Comparison of ENCODE assay signal across 22 cellular contexts in genomic region chr9:75551866-75552265, GRCh38.
"Had no signal": no experiment of that assay in that cellular context is flagged by ENCODE, and none has a peak within 500 bp of the region (broad histone marks: within the 10 kb centered on the region; RNA-seq: fewer than 3 reads in every experiment).

No MANE protein-coding gene starts in this region.

- H3K4me3 Mint-ChIP-seq: endodermal cell; memory B cell; mesothelial cell of epicardium; naive B cell; nephron; stimulated activated naive B cell treated with anti-CD40 and anti-IgM and Interleukin-4, amounts not matched to agents 10 μg/mL and 1 μg/mL and 100 μg/mL, for 72 hours; stimulated activated naive CD8-positive, alpha-beta T cell treated with anti-CD3 and anti-CD28 coated beads, Interleukin-15, amount 100 ng/mL, for 72 hours had no signal

- H3K4me1 ChIP-seq: colonic mucosa, heart right ventricle, left lung, lower lobe of right lung, psoas muscle, transverse colon had no signal

- H3K9me3 Mint-ChIP-seq: stimulated activated naive CD8-positive, alpha-beta T cell treated with anti-CD3 and anti-CD28 coated beads, Interleukin-15, amount 100 ng/mL, for 72 hours had no signal

- H3K4me1 Mint-ChIP-seq: endodermal cell; memory B cell; mesothelial cell of epicardium; naive B cell; nephron; stimulated activated naive B cell treated with anti-CD40 and anti-IgM and Interleukin-4, amounts not matched to agents 10 μg/mL and 1 μg/mL and 100 μg/mL, for 72 hours; stimulated activated naive CD8-positive, alpha-beta T cell treated with anti-CD3 and anti-CD28 coated beads, Interleukin-15, amount 100 ng/mL, for 72 hours had no signal

- H3K36me3 ChIP-seq: colonic mucosa, heart right ventricle, left lung, lower lobe of right lung, thoracic aorta, transverse colon had no signal

- H3K27ac ChIP-seq: colonic mucosa, heart right ventricle, left lung, lower lobe of right lung, psoas muscle, skin epidermis, thoracic aorta, transverse colon had no signal

- H3K27me3 Mint-ChIP-seq: memory B cell; stimulated activated naive B cell treated with anti-CD40 and anti-IgM and Interleukin-4, amounts not matched to agents 10 μg/mL and 1 μg/mL and 100 μg/mL, for 72 hours had no signal

- H3K4me3 ChIP-seq: colonic mucosa, heart right ventricle, left lung, lower lobe of right lung, psoas muscle, skin epidermis, thoracic aorta, transverse colon had no signal

- H3K27me3 ChIP-seq: colonic mucosa, heart right ventricle, left lung, transverse colon had no signal

- H3K36me3 Mint-ChIP-seq: memory B cell; mesothelial cell of epicardium; naive B cell; stimulated activated naive B cell treated with anti-CD40 and anti-IgM and Interleukin-4, amounts not matched to agents 10 μg/mL and 1 μg/mL and 100 μg/mL, for 72 hours had no signal

- DNase-seq: colonic mucosa; effector CD4-positive, alpha-beta T cell; endodermal cell; heart right ventricle; left lung; lower lobe of right lung; naive B cell; psoas muscle; stimulated activated CD4-positive, alpha-beta T cell treated with anti-CD3 and anti-CD28 coated beads, Interleukin-2, amount 100 ng/mL, for 24 hours; stimulated activated CD4-positive, alpha-beta T cell treated with anti-CD3 and anti-CD28 coated beads, Interleukin-4, amount 100 ng/mL, for 4 hours; stimulated activated naive B cell treated with anti-CD40 and anti-IgM and Interleukin-4, amounts not matched to agents 10 μg/mL and 1 μg/mL and 100 μg/mL, for 72 hours; stimulated activated naive CD8-positive, alpha-beta T cell treated with anti-CD3 and anti-CD28 coated beads, Interleukin-15, amount 100 ng/mL, for 72 hours; substantia nigra; transverse colon had no signal

- H3K27ac Mint-ChIP-seq: endodermal cell; memory B cell; mesothelial cell of epicardium; naive B cell; nephron; stimulated activated naive B cell treated with anti-CD40 and anti-IgM and Interleukin-4, amounts not matched to agents 10 μg/mL and 1 μg/mL and 100 μg/mL, for 72 hours; stimulated activated naive CD8-positive, alpha-beta T cell treated with anti-CD3 and anti-CD28 coated beads, Interleukin-15, amount 100 ng/mL, for 72 hours had no signal

- FAIRE-seq: frontal cortex, keratinocyte had no signal

- ATAC-seq: heart right ventricle; left lung; lower lobe of right lung; psoas muscle; sciatic nerve; stimulated activated naive B cell treated with anti-CD40 and anti-IgM and Interleukin-4, amounts not matched to agents 10 μg/mL and 1 μg/mL and 100 μg/mL, for 72 hours; stimulated activated naive CD8-positive, alpha-beta T cell treated with anti-CD3 and anti-CD28 coated beads, Interleukin-15, amount 100 ng/mL, for 72 hours had no signal

- H3K9me3 ChIP-seq: colonic mucosa, left lung, lower lobe of right lung, psoas muscle, thoracic aorta, transverse colon had no signal
